1 cellular context compared by ENCODE assay signal in genomic region chr22:39738746-39739145, GRCh38.
TF ChIP-seq lines count a peak whose summit lies in the region.

No MANE protein-coding gene starts in this region.

TF ChIP-seq in IMR-90, 13 proteins besides CTCF, POLR2A, EP300 and RAD21:
- peak; percentile 46; the same call in 1 of the 2 replicates for TF ChIP-seq CEBPB (IDR thresholded peaks at IDR 0.05; ENCODE audit: low read depth, low read length)
- TF ChIP-seq MAZ (IDR thresholded peaks at IDR 0.05; ENCODE audit: borderline replicate concordance, low read depth, low read length) = no peak
TF ChIP-seq in IMR-90: peak in this region for 1.
